In the genomic region with DNA sequence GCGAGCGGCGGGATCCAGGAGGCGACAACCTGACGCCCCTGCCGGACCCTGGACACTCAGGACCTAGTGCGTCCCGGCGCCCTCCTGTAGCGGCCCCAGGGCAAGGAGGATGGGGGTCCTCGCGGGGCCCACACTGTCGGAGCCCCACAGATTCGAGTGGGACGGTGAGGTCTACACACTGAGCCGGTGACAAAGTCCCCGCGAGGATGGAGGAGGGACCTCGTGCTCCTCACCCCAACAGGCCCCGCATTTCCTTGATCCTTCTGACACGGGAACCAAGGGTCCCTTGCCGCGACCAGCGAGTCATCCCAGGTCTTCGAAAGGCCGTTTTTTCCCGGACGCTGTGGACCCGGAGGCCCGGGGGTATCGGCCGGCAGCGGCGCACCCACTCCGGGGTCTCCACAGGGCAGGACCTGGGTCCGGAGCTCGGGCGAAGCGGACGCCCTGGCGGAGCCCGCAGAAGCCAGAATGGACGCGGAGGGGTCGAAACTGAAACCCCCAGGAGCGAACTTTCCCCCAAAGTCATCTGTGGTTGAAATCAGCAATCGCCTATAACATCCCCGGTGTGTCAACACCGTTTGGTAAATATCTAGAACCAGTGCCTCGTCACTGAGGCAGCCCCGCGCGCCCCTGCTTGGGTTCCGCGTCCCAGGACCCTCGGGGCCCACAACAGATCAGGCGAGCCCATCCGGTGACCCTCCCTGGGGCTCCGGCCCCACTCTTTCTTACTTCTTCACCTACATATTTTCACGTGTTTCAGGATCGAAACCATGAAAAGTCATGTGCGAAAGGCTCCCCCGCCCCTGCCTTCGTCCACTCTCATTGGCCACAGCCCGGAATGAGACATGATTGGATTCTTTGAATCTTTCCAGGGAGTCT, we compare ENCODE assay signal across 10 cellular contexts. TPM values are rescaled to one million over a fixed set of nuclear protein-coding genes. Genes with fewer than 3 reads are reported as not detected.
DNase-seq lines count a peak whose midpoint lies in the region; ATAC-seq and TF ChIP-seq lines count a peak whose summit lies in the region.
"Not testable (repeated sequence)": the region's sequence is repeated elsewhere in the genome, so short reads cannot be mapped to it uniquely, and the experiment has no call there.
"Had no signal": no experiment of that assay in that cellular context is flagged by ENCODE, and none has a peak within 500 bp of the region (broad histone marks: within the 10 kb centered on the region; RNA-seq: fewer than 3 reads in every experiment).

No MANE protein-coding gene starts in this region.

- not testable (repeated sequence) for H3K9me3 ChIP-seq in H9 (ENCODE audit: control insufficient read depth, low read depth, low read length); naive thymus-derived CD4-positive, alpha-beta T cell (ENCODE audit: control insufficient read depth in 2 of 3, low read length in 3 of 3); skeletal muscle satellite cell (replicated peaks; ENCODE audit: low read length)

- H3K23me2 ChIP-seq in H9 (ENCODE audit: insufficient read length, low read depth, low read length, poor library complexity, severe bottlenecking) = not testable (repeated sequence)

- H2BK5ac ChIP-seq in H9 (ENCODE audit: insufficient read length, low read length) = not testable (repeated sequence)

- CTCF ChIA-PET in naive thymus-derived CD4-positive, alpha-beta T cell (lab: Charles Lee) = not testable (repeated sequence)

- not testable (repeated sequence) for H3K4me1 ChIP-seq in H9 (ENCODE audit: insufficient read depth, low read length); naive thymus-derived CD4-positive, alpha-beta T cell (ENCODE audit: control insufficient read depth in 2 of 2, insufficient read depth in 2 of 2, low read length in 2 of 2); skeletal muscle satellite cell (ENCODE audit: control insufficient read depth, insufficient read depth, low read length)

- H4K20me1 ChIP-seq in H9 (ENCODE audit: control insufficient read depth, insufficient read depth, insufficient read length) = not testable (repeated sequence)

- POLR2A ChIA-PET in naive thymus-derived CD4-positive, alpha-beta T cell (lab: Charles Lee) = not testable (repeated sequence)

- DNase-seq in AG09309 (ENCODE audit: low read depth); H9; chondrocyte (ENCODE audit: low spot score); glutamatergic neuron; naive thymus-derived CD4-positive, alpha-beta T cell: not testable (repeated sequence)
- peak; percentile 62 for DNase-seq in activated effector memory CD4-positive, alpha-beta T cell treated with anti-CD3 and anti-CD28 coated beads, Interleukin-2, amount 50 U/mL, for 16 hours

- not testable (repeated sequence) for H3K79me2 ChIP-seq in H9 (ENCODE audit: insufficient read depth, low read length)

- H3K9me3 Mint-ChIP-seq in H9; chondrocyte (ENCODE audit: low read depth); glutamatergic neuron (ENCODE audit: unreplicated experiment); naive thymus-derived CD4-positive, alpha-beta T cell: not testable (repeated sequence)

- not testable (repeated sequence) for H4K91ac ChIP-seq in H9 (ENCODE audit: insufficient read length, low read depth, low read length)

- not testable (repeated sequence) for H3K36me3 ChIP-seq in naive thymus-derived CD4-positive, alpha-beta T cell (ENCODE audit: control insufficient read depth in 2 of 3, insufficient read depth in 3 of 3, low read length in 3 of 3); skeletal muscle satellite cell (ENCODE audit: insufficient read depth, low read length)

- not testable (repeated sequence) for H2AFZ ChIP-seq in H9 (ENCODE audit: low read length)

- not testable (repeated sequence) for H3K4me1 Mint-ChIP-seq in H9; chondrocyte (ENCODE audit: low read depth); glutamatergic neuron (ENCODE audit: low read depth, unreplicated experiment)
- H3K4me1 Mint-ChIP-seq in naive thymus-derived CD4-positive, alpha-beta T cell = peaks cover 6 to 11% (median 6%) of the 10 kb centered on the region in 7 donors

- not testable (repeated sequence) for H4K8ac ChIP-seq in H9 (replicated peaks; ENCODE audit: insufficient read length, low read depth, low read length)

- H3K4ac ChIP-seq in H9 (ENCODE audit: low read depth, low read length) = not testable (repeated sequence)

- H2AK5ac ChIP-seq in H9 (ENCODE audit: insufficient read length, low read length) = not testable (repeated sequence)

- H3K4me3 Mint-ChIP-seq in H9 (peak overlapping the region; percentile 40 to 75), chondrocyte (ENCODE audit: unreplicated experiment) (peak overlapping the region; percentile 50), glutamatergic neuron (ENCODE audit: unreplicated experiment) (peak overlapping the region; percentile 89)
- H3K4me3 Mint-ChIP-seq in naive thymus-derived CD4-positive, alpha-beta T cell = peak overlapping the region; percentile 18 to 79 (median 54)

- H3K4me2 ChIP-seq in H9 (ENCODE audit: insufficient read depth, insufficient read length, low read length) = not testable (repeated sequence)
- peak overlapping the region; percentile 64 for H3K4me2 ChIP-seq in skeletal muscle satellite cell (ENCODE audit: low read length)

- no CpG with 5 or more reads among the region's 65 CpGs for WGBS in H9 (ENCODE audit: extremely low coverage, insufficient read length, low lambda C conversion rate)

- not testable (repeated sequence) for H2BK20ac ChIP-seq in H9 (ENCODE audit: low read depth, low read length, poor library complexity, severe bottlenecking)

- H3T11ph ChIP-seq in H9 (ENCODE audit: low read length) = not testable (repeated sequence)

- H3K4me3 ChIP-seq in AG09309 (ENCODE audit: control insufficient read depth, low read depth, low read length) (peak overlapping the region; percentile 14), WI38 (ENCODE audit: low read depth, low read length) (peak overlapping the region; percentile 16; the same call in 1 of the 2 replicates), skeletal muscle satellite cell (ENCODE audit: low read length) (peak overlapping the region; percentile 47)
- not testable (repeated sequence) for H3K4me3 ChIP-seq in naive thymus-derived CD4-positive, alpha-beta T cell (ENCODE audit: low read length)

- not testable (repeated sequence) for H3K18ac ChIP-seq in H9 (ENCODE audit: insufficient read length, low read depth, low read length)

- TF ChIP-seq CTCF in AG09309 (IDR thresholded peaks at IDR 0.05; ENCODE audit: control insufficient read depth, insufficient read depth, low read depth, low read length, missing control alignments); H9 (conservative IDR thresholded peaks at IDR 0.05); WI38 (IDR thresholded peaks at IDR 0.05; ENCODE audit: low read depth, low read length); chondrocyte (IDR thresholded peaks at IDR 0.05); glutamatergic neuron (IDR thresholded peaks at IDR 0.05; ENCODE audit: partially characterized antibody, unreplicated experiment): not testable (repeated sequence)

- H3K27me3 Mint-ChIP-seq in H9 (ENCODE audit: low read depth) = peaks cover 100% of the 10 kb centered on the region
- H3K27me3 Mint-ChIP-seq in chondrocyte (ENCODE audit: low read depth) = peaks cover 71% of the 10 kb centered on the region
- peaks cover 18% of the 10 kb centered on the region for H3K27me3 Mint-ChIP-seq in glutamatergic neuron (ENCODE audit: unreplicated experiment)
- peaks cover 64 to 86% (median 78%) of the 10 kb centered on the region in 5 donors for H3K27me3 Mint-ChIP-seq in naive thymus-derived CD4-positive, alpha-beta T cell

- H3K23ac ChIP-seq in H9 (ENCODE audit: insufficient read length, low read depth, low read length) = not testable (repeated sequence)

- H2BK120ac ChIP-seq in H9 (ENCODE audit: low read depth, low read length, poor library complexity, severe bottlenecking) = not testable (repeated sequence)

- H2BK15ac ChIP-seq in H9 (ENCODE audit: low read depth, low read length) = not testable (repeated sequence)

- intact Hi-C loops in naive thymus-derived CD4-positive, alpha-beta T cell (cut with micrococcal nuclease) = not testable (repeated sequence)

- H3K27ac Mint-ChIP-seq in H9; chondrocyte (ENCODE audit: unreplicated experiment); glutamatergic neuron (ENCODE audit: unreplicated experiment); naive thymus-derived CD4-positive, alpha-beta T cell: not testable (repeated sequence)

- not testable (repeated sequence) for H3K36me3 Mint-ChIP-seq in H9 (ENCODE audit: insufficient read depth in 1 of 3, low read depth in 3 of 3); chondrocyte (ENCODE audit: low read depth); glutamatergic neuron (ENCODE audit: unreplicated experiment); naive thymus-derived CD4-positive, alpha-beta T cell

- H3K27me3 ChIP-seq in H9 (ENCODE audit: insufficient read depth, low read length) (peaks cover 53% of the 10 kb centered on the region), skeletal muscle satellite cell (ENCODE audit: control insufficient read depth, insufficient read depth, low read length) (peaks cover 69% of the 10 kb centered on the region)
- H3K27me3 ChIP-seq in naive thymus-derived CD4-positive, alpha-beta T cell (ENCODE audit: control insufficient read depth in 2 of 2, insufficient read depth in 2 of 2, low read length in 2 of 2) = peaks cover 18 to 22% of the 10 kb centered on the region in 2 donors

- H3K14ac ChIP-seq in H9 (ENCODE audit: insufficient read depth, low read length) = not testable (repeated sequence)

- H3K56ac ChIP-seq in H9 (ENCODE audit: insufficient read length, low read depth, low read length) = not testable (repeated sequence)

- H3K27ac ChIP-seq in H9 (ENCODE audit: insufficient read length, low read depth, low read length); naive thymus-derived CD4-positive, alpha-beta T cell (ENCODE audit: low read depth, low read length): not testable (repeated sequence)

- H3K79me1 ChIP-seq in H9 (ENCODE audit: insufficient read depth, low read depth, low read length, poor library complexity, severe bottlenecking) = not testable (repeated sequence)

- ATAC-seq in naive thymus-derived CD4-positive, alpha-beta T cell = not testable (repeated sequence)

- H2BK12ac ChIP-seq in H9 (ENCODE audit: insufficient read length, low read depth, low read length) = not testable (repeated sequence)

- not testable (repeated sequence) for H3K9ac ChIP-seq in H9 (ENCODE audit: extremely low read depth, insufficient read length, low read length); skeletal muscle satellite cell (ENCODE audit: low read depth, low read length)

- not testable (repeated sequence) for H4K5ac ChIP-seq in H9 (ENCODE audit: insufficient read length, low read depth, low read length)

RNA-seq across cellular contexts. Expression of a gene that starts 9.1 kb away (rescaled TPM):
- total RNA-seq in H9 (2021) (1.6 and 2.1 TPM in 2 replicates), chondrocyte (2.8 to 29.8 TPM (median 29.8 TPM) in 3 replicates), glutamatergic neuron (ENCODE audit: unreplicated experiment) (9.3 TPM)
- 1 to 10 TPM in 1 of 5 experiments, not detected in 4; 1.4 TPM for total RNA-seq in naive thymus-derived CD4-positive, alpha-beta T cell
- not detected for polyA plus RNA-seq in naive thymus-derived CD4-positive, alpha-beta T cell
- total RNA-seq in skeletal muscle satellite cell (2012; rRNA removed) = 0.66 and 1.3 TPM in 2 replicates

RNA-seq across cellular contexts. Expression of a gene that starts 12.8 kb away (rescaled TPM):
- total RNA-seq in H9 (2021) (not detected in 2 replicates), chondrocyte (7.7 to 15.1 TPM (median 13.9 TPM) in 3 replicates), glutamatergic neuron (ENCODE audit: unreplicated experiment) (5.4 TPM)
- 1 to 10 TPM in 1 of 5 experiments, under 1 TPM in 3, not detected in 1; 0.27 to 1.0 (median 0.65) TPM for total RNA-seq in naive thymus-derived CD4-positive, alpha-beta T cell
- polyA plus RNA-seq in naive thymus-derived CD4-positive, alpha-beta T cell = under 1 TPM in 1 of 2 donors, not detected in 1; 0.56 TPM
- 2.0 and 6.3 TPM in 2 replicates for total RNA-seq in skeletal muscle satellite cell (2012; rRNA removed)

RNA-seq across cellular contexts. Expression of a gene that starts 31.7 kb away (rescaled TPM):
- total RNA-seq in H9 (2021) = not detected in 2 replicates
- 0.51 to 0.60 TPM (median 0.54 TPM) in 3 replicates for total RNA-seq in chondrocyte
- total RNA-seq in glutamatergic neuron (ENCODE audit: unreplicated experiment) = not detected
- not detected for total RNA-seq in naive thymus-derived CD4-positive, alpha-beta T cell
- not detected for polyA plus RNA-seq in naive thymus-derived CD4-positive, alpha-beta T cell
- total RNA-seq in skeletal muscle satellite cell (2012; rRNA removed) = 0.22 and 1.0 TPM in 2 replicates
- total RNA-seq: activated CD4-positive, alpha-beta memory T cell treated with anti-CD3 and anti-CD28 coated beads for 36 hours; neural crest cell had no signal

RNA-seq across cellular contexts. Expression of a gene that starts 56.7 kb away (rescaled TPM):
- not detected in 2 replicates for total RNA-seq in H9 (2021)
- total RNA-seq in chondrocyte = not detected in 3 replicates
- total RNA-seq in glutamatergic neuron (ENCODE audit: unreplicated experiment) = not detected
- total RNA-seq in naive thymus-derived CD4-positive, alpha-beta T cell = not detected
- not detected for polyA plus RNA-seq in naive thymus-derived CD4-positive, alpha-beta T cell
- 1.1 and 3.5 TPM in 2 replicates for total RNA-seq in skeletal muscle satellite cell (2012; rRNA removed)
- total RNA-seq: activated CD4-positive, alpha-beta memory T cell treated with anti-CD3 and anti-CD28 coated beads for 36 hours; neural crest cell had no signal
